In genomic region chr10:1499344-1499957, GRCh38 we compare ENCODE assay signal across 1 cellular context.
TF ChIP-seq lines count a peak whose summit lies in the region.

No MANE protein-coding gene starts in this region.

TF ChIP-seq in HEK293, 187 proteins besides CTCF, POLR2A, EP300 and RAD21 (continued from another document and continues in another):
- TF ChIP-seq ZNF311 (tag by site-specific recombination; IDR thresholded peaks at IDR 0.05; ENCODE audit: borderline replicate concordance) (no peak), ZNF112 (tag by site-specific recombination; IDR thresholded peaks at IDR 0.05) (no peak), ZNF114 (tag by site-specific recombination; IDR thresholded peaks at IDR 0.05) (no peak), TCF7L2 (IDR thresholded peaks at IDR 0.05; ENCODE audit: borderline replicate concordance, low read depth, low read length) (no peak), ZNF843 (tag by site-specific recombination; IDR thresholded peaks at IDR 0.05) (peak; percentile 67; the same call in 1 of the 2 replicates), MYNN (tag by site-specific recombination; IDR thresholded peaks at IDR 0.05; ENCODE audit: borderline replicate concordance) (no peak), ZFP3 (tag by site-specific recombination; IDR thresholded peaks at IDR 0.05; ENCODE audit: low read depth) (no peak), ZNF132 (tag by site-specific recombination; IDR thresholded peaks at IDR 0.05; ENCODE audit: borderline replicate concordance) (no peak), ZNF654 (tag by site-specific recombination; IDR thresholded peaks at IDR 0.05; ENCODE audit: low read depth) (0 out of 2 replicates have a peak, but pooled peaks have one; percentile 17), ZIC2 (tag by site-specific recombination; IDR thresholded peaks at IDR 0.05) (no peak), ZNF426 (tag by site-specific recombination; IDR thresholded peaks at IDR 0.05) (no peak), SP7 (tag by site-specific recombination; IDR thresholded peaks at IDR 0.05) (peak; percentile 77; the same call in 1 of the 2 replicates), YY1 (tag by site-specific recombination; IDR thresholded peaks at IDR 0.05) (no peak), SETDB1 (IDR thresholded peaks at IDR 0.05; ENCODE audit: insufficient read length, low read length) (no peak), ZNF660 (tag by site-specific recombination; IDR thresholded peaks at IDR 0.05) (no peak), GLI4 (tag by site-specific recombination; IDR thresholded peaks at IDR 0.05) (peak; percentile 98), ZNF423 (tag by site-specific recombination; IDR thresholded peaks at IDR 0.05) (no peak), PRDM4 (tag by site-specific recombination; IDR thresholded peaks at IDR 0.05) (no peak), ZNF146 (tag by site-specific recombination; IDR thresholded peaks at IDR 0.05) (peak; percentile 62), ZFP41 (tag by site-specific recombination; IDR thresholded peaks at IDR 0.05; ENCODE audit: borderline replicate concordance) (no peak), ZNF561 (tag by site-specific recombination; IDR thresholded peaks at IDR 0.05; ENCODE audit: borderline replicate concordance) (no peak), ZNF302 (tag by site-specific recombination; IDR thresholded peaks at IDR 0.05; ENCODE audit: low read depth) (no peak), ZXDB (tag by site-specific recombination; IDR thresholded peaks at IDR 0.05) (no peak), ZNF768 (tag by site-specific recombination; IDR thresholded peaks at IDR 0.05) (no peak), ZNF596 (tag by site-specific recombination; IDR thresholded peaks at IDR 0.05) (no peak), ZBTB26 (tag by site-specific recombination; optimal IDR thresholded peaks at IDR 0.05) (no peak), HOXD13 (CRISPR knock-in tag; IDR thresholded peaks at IDR 0.05; ENCODE audit: borderline replicate concordance) (no peak), ZNF692 (tag by site-specific recombination; IDR thresholded peaks at IDR 0.05) (no peak), HOXC10 (CRISPR knock-in tag; IDR thresholded peaks at IDR 0.05) (no peak), KLF8 (tag by site-specific recombination; IDR thresholded peaks at IDR 0.05) (peak; percentile 55), ZBTB6 (tag by site-specific recombination; IDR thresholded peaks at IDR 0.05) (no peak), ZNF18 (tag by site-specific recombination; IDR thresholded peaks at IDR 0.05) (no peak), ZNF366 (tag by site-specific recombination; conservative IDR thresholded peaks at IDR 0.05) (no peak), ZBTB8A (tag by site-specific recombination; IDR thresholded peaks at IDR 0.05) (no peak), PRDM1 (tag by site-specific recombination; IDR thresholded peaks at IDR 0.05) (no peak), TRIM28 (IDR thresholded peaks at IDR 0.05; ENCODE audit: borderline replicate concordance, low read length) (no peak), ZNF626 (tag by site-specific recombination; IDR thresholded peaks at IDR 0.05) (no peak), BCL11A (tag by site-specific recombination; IDR thresholded peaks at IDR 0.05; ENCODE audit: low read depth) (0 out of 2 replicates have a peak, but pooled peaks have one; percentile 63), ZNF26 (tag by site-specific recombination; IDR thresholded peaks at IDR 0.05) (no peak; the same call in none of the 2 replicates), BCL11B (tag by site-specific recombination; IDR thresholded peaks at IDR 0.05; ENCODE audit: low read depth) (no peak; the same call in 1 of the 2 replicates)
- TF ChIP-seq, protein P1, sequence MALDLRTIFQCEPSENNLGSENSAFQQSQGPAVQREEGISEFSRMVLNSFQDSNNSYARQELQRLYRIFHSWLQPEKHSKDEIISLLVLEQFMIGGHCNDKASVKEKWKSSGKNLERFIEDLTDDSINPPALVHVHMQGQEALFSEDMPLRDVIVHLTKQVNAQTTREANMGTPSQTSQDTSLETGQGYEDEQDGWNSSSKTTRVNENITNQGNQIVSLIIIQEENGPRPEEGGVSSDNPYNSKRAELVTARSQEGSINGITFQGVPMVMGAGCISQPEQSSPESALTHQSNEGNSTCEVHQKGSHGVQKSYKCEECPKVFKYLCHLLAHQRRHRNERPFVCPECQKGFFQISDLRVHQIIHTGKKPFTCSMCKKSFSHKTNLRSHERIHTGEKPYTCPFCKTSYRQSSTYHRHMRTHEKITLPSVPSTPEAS (tag by site-specific recombination; IDR thresholded peaks at IDR 0.05), result peak; percentile 34
- TF ChIP-seq, protein P2, sequence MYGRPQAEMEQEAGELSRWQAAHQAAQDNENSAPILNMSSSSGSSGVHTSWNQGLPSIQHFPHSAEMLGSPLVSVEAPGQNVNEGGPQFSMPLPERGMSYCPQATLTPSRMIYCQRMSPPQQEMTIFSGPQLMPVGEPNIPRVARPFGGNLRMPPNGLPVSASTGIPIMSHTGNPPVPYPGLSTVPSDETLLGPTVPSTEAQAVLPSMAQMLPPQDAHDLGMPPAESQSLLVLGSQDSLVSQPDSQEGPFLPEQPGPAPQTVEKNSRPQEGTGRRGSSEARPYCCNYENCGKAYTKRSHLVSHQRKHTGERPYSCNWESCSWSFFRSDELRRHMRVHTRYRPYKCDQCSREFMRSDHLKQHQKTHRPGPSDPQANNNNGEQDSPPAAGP (tag by site-specific recombination; IDR thresholded peaks at IDR 0.05), result peak; percentile 61; the same call in 1 of the 2 replicates
- TF ChIP-seq, protein P3, sequence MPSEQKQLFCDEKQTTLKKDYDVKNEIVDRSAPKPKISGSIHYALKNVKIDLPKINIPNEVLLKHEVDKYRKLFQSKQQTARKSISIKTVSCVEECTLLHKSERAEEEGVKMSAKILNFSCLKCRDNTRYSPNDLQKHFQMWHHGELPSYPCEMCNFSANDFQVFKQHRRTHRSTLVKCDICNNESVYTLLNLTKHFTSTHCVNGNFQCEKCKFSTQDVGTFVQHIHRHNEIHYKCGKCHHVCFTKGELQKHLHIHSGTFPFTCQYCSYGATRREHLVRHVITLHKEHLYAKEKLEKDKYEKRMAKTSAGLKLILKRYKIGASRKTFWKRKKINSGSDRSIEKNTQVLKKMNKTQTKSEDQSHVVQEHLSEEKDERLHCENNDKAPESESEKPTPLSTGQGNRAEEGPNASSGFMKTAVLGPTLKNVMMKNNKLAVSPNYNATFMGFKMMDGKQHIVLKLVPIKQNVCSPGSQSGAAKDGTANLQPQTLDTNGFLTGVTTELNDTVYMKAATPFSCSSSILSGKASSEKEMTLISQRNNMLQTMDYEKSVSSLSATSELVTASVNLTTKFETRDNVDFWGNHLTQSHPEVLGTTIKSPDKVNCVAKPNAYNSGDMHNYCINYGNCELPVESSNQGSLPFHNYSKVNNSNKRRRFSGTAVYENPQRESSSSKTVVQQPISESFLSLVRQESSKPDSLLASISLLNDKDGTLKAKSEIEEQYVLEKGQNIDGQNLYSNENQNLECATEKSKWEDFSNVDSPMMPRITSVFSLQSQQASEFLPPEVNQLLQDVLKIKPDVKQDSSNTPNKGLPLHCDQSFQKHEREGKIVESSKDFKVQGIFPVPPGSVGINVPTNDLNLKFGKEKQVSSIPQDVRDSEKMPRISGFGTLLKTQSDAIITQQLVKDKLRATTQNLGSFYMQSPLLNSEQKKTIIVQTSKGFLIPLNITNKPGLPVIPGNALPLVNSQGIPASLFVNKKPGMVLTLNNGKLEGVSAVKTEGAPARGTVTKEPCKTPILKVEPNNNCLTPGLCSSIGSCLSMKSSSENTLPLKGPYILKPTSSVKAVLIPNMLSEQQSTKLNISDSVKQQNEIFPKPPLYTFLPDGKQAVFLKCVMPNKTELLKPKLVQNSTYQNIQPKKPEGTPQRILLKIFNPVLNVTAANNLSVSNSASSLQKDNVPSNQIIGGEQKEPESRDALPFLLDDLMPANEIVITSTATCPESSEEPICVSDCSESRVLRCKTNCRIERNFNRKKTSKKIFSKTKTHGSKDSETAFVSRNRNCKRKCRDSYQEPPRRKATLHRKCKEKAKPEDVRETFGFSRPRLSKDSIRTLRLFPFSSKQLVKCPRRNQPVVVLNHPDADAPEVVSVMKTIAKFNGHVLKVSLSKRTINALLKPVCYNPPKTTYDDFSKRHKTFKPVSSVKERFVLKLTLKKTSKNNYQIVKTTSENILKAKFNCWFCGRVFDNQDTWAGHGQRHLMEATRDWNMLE (tag by site-specific recombination; conservative IDR thresholded peaks at IDR 0.05; ENCODE audit: low read depth), result no peak
- TF ChIP-seq, protein P4, sequence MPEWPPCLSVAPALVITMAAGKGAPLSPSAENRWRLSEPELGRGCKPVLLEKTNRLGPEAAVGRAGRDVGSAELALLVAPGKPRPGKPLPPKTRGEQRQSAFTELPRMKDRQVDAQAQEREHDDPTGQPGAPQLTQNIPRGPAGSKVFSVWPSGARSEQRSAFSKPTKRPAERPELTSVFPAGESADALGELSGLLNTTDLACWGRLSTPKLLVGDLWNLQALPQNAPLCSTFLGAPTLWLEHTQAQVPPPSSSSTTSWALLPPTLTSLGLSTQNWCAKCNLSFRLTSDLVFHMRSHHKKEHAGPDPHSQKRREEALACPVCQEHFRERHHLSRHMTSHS (tag by site-specific recombination; IDR thresholded peaks at IDR 0.05), result peak; percentile 95
- TF ChIP-seq, protein P5, sequence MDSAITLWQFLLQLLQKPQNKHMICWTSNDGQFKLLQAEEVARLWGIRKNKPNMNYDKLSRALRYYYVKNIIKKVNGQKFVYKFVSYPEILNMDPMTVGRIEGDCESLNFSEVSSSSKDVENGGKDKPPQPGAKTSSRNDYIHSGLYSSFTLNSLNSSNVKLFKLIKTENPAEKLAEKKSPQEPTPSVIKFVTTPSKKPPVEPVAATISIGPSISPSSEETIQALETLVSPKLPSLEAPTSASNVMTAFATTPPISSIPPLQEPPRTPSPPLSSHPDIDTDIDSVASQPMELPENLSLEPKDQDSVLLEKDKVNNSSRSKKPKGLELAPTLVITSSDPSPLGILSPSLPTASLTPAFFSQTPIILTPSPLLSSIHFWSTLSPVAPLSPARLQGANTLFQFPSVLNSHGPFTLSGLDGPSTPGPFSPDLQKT (IDR thresholded peaks at IDR 0.05; ENCODE audit: borderline replicate concordance, low read depth, low read length), result no peak
